In genomic region chr17:46975287-46975686, GRCh38 we compare ENCODE assay signal across 30 cellular contexts. TPM values are rescaled to one million over a fixed set of nuclear protein-coding genes. Genes with fewer than 3 reads are reported as not detected.
"Had no signal": no experiment of that assay in that cellular context is flagged by ENCODE, and none has a peak within 500 bp of the region (broad histone marks: within the 10 kb centered on the region; RNA-seq: fewer than 3 reads in every experiment).

No MANE protein-coding gene starts in this region.

- H3K27ac Mint-ChIP-seq: activated T-cell treated with anti-CD3 and anti-CD28 coated beads, Interleukin-2, amount 50 U/mL, for 24 hours; activated T-helper 17 cell treated with anti-CD3 and anti-CD28 coated beads, Interleukin-2, amount 50 U/mL, for 72 hours; T-cell; T-helper 2 cell treated with Interferon-gamma antibody and Interleukin-4, amounts not matched to agents 5 μg/mL and 100 μg/mL, for 36 hours had no signal

- H3K4me3 ChIP-seq: esophagus muscularis mucosa, heart right ventricle, lower lobe of right lung, smooth muscle cell, thoracic aorta, upper lobe of left lung, vagina had no signal

- H3K27ac ChIP-seq: esophagus muscularis mucosa, foreskin keratinocyte, heart right ventricle, lower lobe of right lung, thoracic aorta, upper lobe of left lung, vagina had no signal

- H3K36me3 ChIP-seq: esophagus muscularis mucosa, heart right ventricle, lower lobe of right lung, thoracic aorta, upper lobe of left lung, vagina had no signal

- FAIRE-seq: colon had no signal

- H3K27me3 ChIP-seq: vagina had no signal

- H3K4me2 ChIP-seq: smooth muscle cell had no signal

- H3K4me1 ChIP-seq: foreskin keratinocyte had no signal

- H3K9me3 ChIP-seq: esophagus muscularis mucosa, heart right ventricle, lower lobe of right lung, thoracic aorta, upper lobe of left lung, vagina had no signal

- DNase-seq: activated CD4-positive, alpha-beta T cell treated with anti-CD3 and anti-CD28 coated beads for 4 hours; activated CD4-positive, alpha-beta T cell treated with anti-CD3 and anti-CD28 coated beads, Interleukin-2, amount 50 U/mL, for 4 hours; activated CD8-positive, alpha-beta memory T cell treated with anti-CD3 and anti-CD28 coated beads, Interleukin-2, amount 50 U/mL, for 4 hours; activated gamma-delta T cell treated with Interleukin-2 at 50 U/mL for 16 hours; activated naive CD4-positive, alpha-beta T cell treated with anti-CD3 and anti-CD28 coated beads, Interleukin-2, amount 50 U/mL, for 16 hours; activated T-cell treated with anti-CD3 and anti-CD28 coated beads, Interleukin-2, amount 50 U/mL, for 24 hours; amniotic stem cell; dermis blood vessel endothelial cell; effector CD4-positive, alpha-beta T cell; foreskin keratinocyte; heart right ventricle; kidney glomerular epithelial cell; lower lobe of right lung; mesenchymal stem cell; naive thymus-derived CD8-positive, alpha-beta T cell; stimulated activated CD4-positive, alpha-beta T cell treated with anti-CD3 and anti-CD28 coated beads, Interleukin-2, amount 100 ng/mL, for 24 hours; stimulated activated naive CD4-positive, alpha-beta T cell treated with Interleukin-2 at 50 U/mL for 16 hours; T-cell; upper lobe of left lung had no signal

- ATAC-seq: activated T-helper 17 cell treated with anti-CD3 and anti-CD28 coated beads, Interleukin-2, amount 50 U/mL, for 72 hours; foreskin keratinocyte; heart right ventricle; left lobe of liver; lower lobe of right lung; naive thymus-derived CD8-positive, alpha-beta T cell; T-cell had no signal

- H3K9me3 Mint-ChIP-seq: activated T-cell treated with anti-CD3 and anti-CD28 coated beads, Interleukin-2, amount 50 U/mL, for 24 hours; activated T-helper 17 cell treated with anti-CD3 and anti-CD28 coated beads, Interleukin-2, amount 50 U/mL, for 72 hours; central memory CD8-positive, alpha-beta T cell; T-cell; T-helper 2 cell treated with Interferon-gamma antibody and Interleukin-4, amounts not matched to agents 5 μg/mL and 100 μg/mL, for 36 hours had no signal

- H3K4me3 Mint-ChIP-seq: activated T-cell treated with anti-CD3 and anti-CD28 coated beads, Interleukin-2, amount 50 U/mL, for 24 hours; activated T-helper 17 cell treated with anti-CD3 and anti-CD28 coated beads, Interleukin-2, amount 50 U/mL, for 72 hours; central memory CD8-positive, alpha-beta T cell; T-cell; T-helper 2 cell treated with Interferon-gamma antibody and Interleukin-4, amounts not matched to agents 5 μg/mL and 100 μg/mL, for 36 hours had no signal

RNA-seq across cellular contexts. Expression of gene RPRML, which starts 3.8 kb away (rescaled TPM):
- total RNA-seq: activated CD8-positive, alpha-beta memory T cell treated with anti-CD3 and anti-CD28 coated beads for 36 hours; activated T-helper 17 cell treated with anti-CD3 and anti-CD28 coated beads, Interleukin-2, amount 50 U/mL, for 72 hours; dermis blood vessel endothelial cell; foreskin keratinocyte; left lobe of liver; lower lobe of right lung; naive thymus-derived CD8-positive, alpha-beta T cell; osteoblast; smooth muscle cell; T-cell; thoracic aorta had no signal
- polyA plus RNA-seq: foreskin keratinocyte; naive thymus-derived CD8-positive, alpha-beta T cell; smooth muscle cell had no signal
